ENCODE assay signal across 7 cellular contexts in the genomic region with DNA sequence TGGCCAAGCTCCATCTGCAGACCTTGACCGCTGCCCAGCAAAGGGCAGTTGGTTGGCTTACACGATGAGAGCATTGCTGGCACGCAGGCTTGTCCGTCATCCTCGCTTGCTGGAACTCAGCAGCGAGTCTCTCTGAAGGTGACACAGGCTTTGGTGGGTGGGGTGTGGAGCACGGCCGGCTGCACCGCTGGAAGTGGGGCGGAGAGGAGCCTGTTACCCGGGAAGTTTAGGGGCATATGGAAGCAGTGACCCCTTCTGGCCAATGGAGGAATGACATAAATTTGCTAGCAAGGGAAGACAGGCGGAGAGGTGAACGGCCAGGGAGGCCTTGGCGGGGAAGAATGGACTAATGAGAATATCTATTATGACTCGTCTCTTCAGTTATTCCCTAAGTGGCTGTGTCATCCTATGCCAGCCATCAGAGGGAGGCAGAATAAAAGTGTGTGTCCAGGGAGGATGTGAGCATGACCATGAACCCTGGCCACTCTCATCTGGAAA.
DNase-seq lines count a peak whose midpoint lies in the region; ATAC-seq and TF ChIP-seq lines count a peak whose summit lies in the region.

No MANE protein-coding gene starts in this region.

- peaks cover 0 to 6% of the 10 kb centered on the region in 2 donors for H3K4me1 ChIP-seq in left lung

- no peaks in the 10 kb centered on the region for H3K36me3 ChIP-seq in left lung

- ATAC-seq in left lung (peak; percentile 94), GM21717 (IDR thresholded peaks at IDR 0.05; ENCODE audit: unreplicated experiment) (no peak)

- H3K27me3 ChIP-seq in left lung, result peaks cover 0 to 54% of the 10 kb centered on the region in 2 donors

- intact Hi-C loops in left lung (cut with DNase I), result no loop called here

- H3K9me3 ChIP-seq in left lung, result peaks cover 0 to 4% of the 10 kb centered on the region in 2 donors

- DNase-seq in NCI-H146 (lab: John Stamatoyannopoulos, UW) (peak; percentile 79), left lung (peak in 1 of 2 donors; percentile 47)
- DNase-seq in activated CD4-positive, CD25-positive, alpha-beta regulatory T cell treated with anti-CD3 and anti-CD28 coated beads, Interleukin-2, amount 50 U/mL, for 16 hours (ENCODE audit: low read depth, low spot score), result peak; percentile 28
- peak; percentile 56 for DNase-seq in central memory CD4-positive, alpha-beta T cell
- DNase-seq in stimulated activated CD8-positive, alpha-beta memory T cell treated with anti-CD3 and anti-CD28 coated beads, Interleukin-12 subunit alpha, Interleukin-12 subunit beta, amount 100 ng/mL, for 1 hour (ENCODE audit: low read depth), result peak; percentile 47

- H3K4me3 ChIP-seq in left lung, result no peak overlapping the region

- TF ChIP-seq CTCF in GM12873 (IDR thresholded peaks at IDR 0.05; ENCODE audit: insufficient read depth, low read depth, low read length, missing control alignments) (peak; percentile 83), left lung (IDR thresholded peaks at IDR 0.05) (peak; percentile 78 to 87)

- H3K27ac ChIP-seq in left lung, result no peak overlapping the region
